In the genomic region with DNA sequence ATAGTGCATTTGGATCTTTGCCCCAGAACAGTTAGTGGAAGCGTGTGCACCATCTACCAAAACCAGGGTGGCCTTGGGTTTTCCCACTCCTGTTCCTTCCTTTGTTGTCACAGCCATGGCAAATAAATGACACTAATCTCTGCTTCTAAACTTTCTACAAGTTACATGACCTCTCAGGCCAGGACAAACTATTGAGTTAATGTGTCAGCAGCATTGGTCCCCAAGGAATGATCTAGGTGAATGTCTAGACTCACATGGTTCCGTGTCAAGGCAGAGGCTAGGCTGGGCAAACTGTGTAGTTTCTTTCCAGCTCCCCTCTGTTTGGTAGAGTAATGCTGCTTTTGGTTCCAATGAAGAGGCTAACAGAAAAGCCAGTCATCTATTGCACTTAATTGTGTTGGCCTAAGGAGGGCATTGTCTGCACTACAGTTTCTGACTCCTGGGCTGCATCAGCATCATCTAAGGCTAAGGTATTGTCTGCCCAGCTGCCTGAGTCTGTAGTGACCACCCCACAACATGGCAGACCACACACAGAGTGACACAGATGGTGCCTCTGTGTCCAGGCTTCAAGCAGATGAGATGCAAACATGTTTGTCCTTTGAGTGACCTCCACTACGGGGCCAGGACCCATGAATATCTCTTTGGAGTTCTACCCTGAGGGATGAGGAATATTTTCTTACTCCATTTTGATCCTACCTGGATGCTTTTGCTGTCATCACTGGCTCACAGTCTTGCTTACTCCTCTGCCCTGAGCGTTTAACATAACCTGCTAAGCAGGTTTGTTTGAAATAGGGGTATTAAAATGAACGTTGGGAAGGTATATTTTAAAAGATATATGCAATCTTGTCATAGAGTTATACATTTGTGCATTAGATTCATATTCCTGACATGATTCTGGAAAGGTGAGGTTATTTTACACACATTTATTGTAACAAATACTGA, we compare ENCODE assay signal across 26 cellular contexts. TPM values are rescaled to one million over a fixed set of nuclear protein-coding genes. Genes with fewer than 3 reads are reported as not detected.
"Had no signal": no experiment of that assay in that cellular context is flagged by ENCODE, and none has a peak within 500 bp of the region (broad histone marks: within the 10 kb centered on the region; RNA-seq: fewer than 3 reads in every experiment).

No MANE protein-coding gene starts in this region.

- H3K36me3 Mint-ChIP-seq: activated CD4-positive, alpha-beta memory T cell treated with anti-CD3 and anti-CD28 coated beads for 36 hours; activated CD8-positive, alpha-beta memory T cell treated with anti-CD3 and anti-CD28 coated beads, Interleukin-2, amount 10 ng/mL, durations not matched to agents 7 days and 5 days; activated naive CD8-positive, alpha-beta T cell treated with anti-CD3 and anti-CD28 coated beads, Interleukin-2, amount 10 ng/mL, durations not matched to agents 7 days and 5 days had no signal

- ATAC-seq: activated CD4-positive, alpha-beta T cell treated with anti-CD3 and anti-CD28 coated beads for 36 hours; activated CD8-positive, alpha-beta memory T cell treated with anti-CD3 and anti-CD28 coated beads, Interleukin-2, amount 10 ng/mL, durations not matched to agents 7 days and 5 days; activated T-helper 17 cell treated with anti-CD3 and anti-CD28 coated beads, Interleukin-2, amount 50 U/mL, for 72 hours; left lung; stimulated activated naive CD8-positive, alpha-beta T cell treated with anti-CD3 and anti-CD28 coated beads, Interleukin-15, Interleukin-2, amounts not matched to agents 100 U/mL and 50 U/mL, for 24 hours had no signal

- H3K27me3 ChIP-seq: left lung, right atrium auricular region, tibial nerve, vagina had no signal

- H3K27ac Mint-ChIP-seq: activated CD4-positive, alpha-beta memory T cell treated with anti-CD3 and anti-CD28 coated beads for 36 hours; activated CD4-positive, alpha-beta T cell treated with anti-CD3 and anti-CD28 coated beads for 36 hours; activated CD8-positive, alpha-beta memory T cell treated with anti-CD3 and anti-CD28 coated beads, Interleukin-2, amount 10 ng/mL, durations not matched to agents 7 days and 5 days; activated naive CD8-positive, alpha-beta T cell treated with anti-CD3 and anti-CD28 coated beads, Interleukin-2, amount 10 ng/mL, durations not matched to agents 7 days and 5 days; activated T-helper 17 cell treated with anti-CD3 and anti-CD28 coated beads, Interleukin-2, amount 50 U/mL, for 72 hours had no signal

- H3K36me3 ChIP-seq: left lung, prostate gland, right atrium auricular region, tibial nerve, vagina, WERI-Rb-1 had no signal

- H3K4me1 Mint-ChIP-seq: activated CD8-positive, alpha-beta memory T cell treated with anti-CD3 and anti-CD28 coated beads, Interleukin-2, amount 10 ng/mL, durations not matched to agents 7 days and 5 days; activated T-helper 17 cell treated with anti-CD3 and anti-CD28 coated beads, Interleukin-2, amount 50 U/mL, for 72 hours had no signal

- H3K4me3 Mint-ChIP-seq: activated CD4-positive, alpha-beta memory T cell treated with anti-CD3 and anti-CD28 coated beads for 36 hours; activated CD4-positive, alpha-beta T cell treated with anti-CD3 and anti-CD28 coated beads for 36 hours; activated CD8-positive, alpha-beta memory T cell treated with anti-CD3 and anti-CD28 coated beads, Interleukin-2, amount 10 ng/mL, durations not matched to agents 7 days and 5 days; activated naive CD8-positive, alpha-beta T cell treated with anti-CD3 and anti-CD28 coated beads, Interleukin-2, amount 10 ng/mL, durations not matched to agents 7 days and 5 days; activated T-helper 17 cell treated with anti-CD3 and anti-CD28 coated beads, Interleukin-2, amount 50 U/mL, for 72 hours had no signal

- FAIRE-seq: kidney had no signal

- DNase-seq: activated CD4-positive, alpha-beta memory T cell treated with anti-CD3 and anti-CD28 coated beads for 36 hours; activated CD4-positive, alpha-beta T cell treated with anti-CD3 and anti-CD28 coated beads for 36 hours; activated CD8-positive, alpha-beta memory T cell treated with anti-CD3 and anti-CD28 coated beads, Interleukin-2, amount 10 ng/mL, durations not matched to agents 7 days and 5 days; activated naive CD4-positive, alpha-beta T cell; activated naive CD8-positive, alpha-beta T cell treated with anti-CD3 and anti-CD28 coated beads, Interleukin-2, amount 10 ng/mL, durations not matched to agents 7 days and 5 days; activated T-cell treated with anti-CD3 and anti-CD28 coated beads, Interleukin-2, amount 50 U/mL, for 1 hour; amygdala; caudate nucleus; foreskin melanocyte; glutamatergic neuron; kidney; left lung; mammary epithelial cell; stimulated activated naive CD8-positive, alpha-beta T cell treated with anti-CD3 and anti-CD28 coated beads, Interleukin-15, Interleukin-2, amounts not matched to agents 100 U/mL and 50 U/mL, for 24 hours; WERI-Rb-1 had no signal

- H3K9me3 Mint-ChIP-seq: activated CD4-positive, alpha-beta memory T cell treated with anti-CD3 and anti-CD28 coated beads for 36 hours; activated naive CD8-positive, alpha-beta T cell treated with anti-CD3 and anti-CD28 coated beads, Interleukin-2, amount 10 ng/mL, durations not matched to agents 7 days and 5 days; activated T-helper 17 cell treated with anti-CD3 and anti-CD28 coated beads, Interleukin-2, amount 50 U/mL, for 72 hours had no signal

- H3K4me3 ChIP-seq: left lung, prostate gland, right atrium auricular region, skin epidermis, tibial nerve, vagina had no signal

RNA-seq across cellular contexts. Expression of gene CYP3A4, which starts 1.7 kb away (rescaled TPM):
- total RNA-seq: activated CD4-positive, alpha-beta memory T cell treated with anti-CD3 and anti-CD28 coated beads for 36 hours; activated CD4-positive, alpha-beta T cell treated with anti-CD3 and anti-CD28 coated beads for 36 hours; activated CD8-positive, alpha-beta memory T cell treated with anti-CD3 and anti-CD28 coated beads, Interleukin-2, amount 10 ng/mL, durations not matched to agents 7 days and 5 days; activated naive CD8-positive, alpha-beta T cell treated with anti-CD3 and anti-CD28 coated beads, Interleukin-2, amount 10 ng/mL, durations not matched to agents 7 days and 5 days; activated T-helper 17 cell treated with anti-CD3 and anti-CD28 coated beads, Interleukin-2, amount 50 U/mL, for 72 hours; dermis microvascular lymphatic vessel endothelial cell; epithelial cell of proximal tubule; kidney; left lung; mammary epithelial cell; mononuclear cell; osteoblast; prostate gland; T-helper 2 cell treated with Interferon-gamma antibody and Interleukin-4, amounts not matched to agents 100 ng/mL and 5 ng/mL, for 36 hours; vagina had no signal

RNA-seq across cellular contexts. Expression of gene CYP3A43, which starts 45.5 kb away (rescaled TPM):
- total RNA-seq: activated CD4-positive, alpha-beta memory T cell treated with anti-CD3 and anti-CD28 coated beads for 36 hours; activated CD8-positive, alpha-beta memory T cell treated with anti-CD3 and anti-CD28 coated beads, Interleukin-2, amount 10 ng/mL, durations not matched to agents 7 days and 5 days; activated naive CD8-positive, alpha-beta T cell treated with anti-CD3 and anti-CD28 coated beads, Interleukin-2, amount 10 ng/mL, durations not matched to agents 7 days and 5 days; dermis microvascular lymphatic vessel endothelial cell; epithelial cell of proximal tubule; left lung; mammary epithelial cell; mononuclear cell; osteoblast; T-helper 2 cell treated with Interferon-gamma antibody and Interleukin-4, amounts not matched to agents 100 ng/mL and 5 ng/mL, for 36 hours; tibial nerve; vagina had no signal

RNA-seq across cellular contexts. Expression of gene CYP3A7, which starts 47.3 kb away (rescaled TPM):
- total RNA-seq: activated CD4-positive, alpha-beta memory T cell treated with anti-CD3 and anti-CD28 coated beads for 36 hours; activated CD4-positive, alpha-beta T cell treated with anti-CD3 and anti-CD28 coated beads for 36 hours; activated CD8-positive, alpha-beta memory T cell treated with anti-CD3 and anti-CD28 coated beads, Interleukin-2, amount 10 ng/mL, durations not matched to agents 7 days and 5 days; activated naive CD8-positive, alpha-beta T cell treated with anti-CD3 and anti-CD28 coated beads, Interleukin-2, amount 10 ng/mL, durations not matched to agents 7 days and 5 days; activated T-helper 17 cell treated with anti-CD3 and anti-CD28 coated beads, Interleukin-2, amount 50 U/mL, for 72 hours; dermis microvascular lymphatic vessel endothelial cell; kidney; mammary epithelial cell; mononuclear cell; osteoblast; prostate gland; T-helper 2 cell treated with Interferon-gamma antibody and Interleukin-4, amounts not matched to agents 100 ng/mL and 5 ng/mL, for 36 hours; vagina had no signal
